Comparison of ENCODE assay signal across 30 cellular contexts in genomic region chr4:82983450-82983849, GRCh38.
"Had no signal": no experiment of that assay in that cellular context is flagged by ENCODE, and none has a peak within 500 bp of the region (broad histone marks: within the 10 kb centered on the region; RNA-seq: fewer than 3 reads in every experiment).

No MANE protein-coding gene starts in this region.

- H3K4me3 ChIP-seq: ovary, psoas muscle, right lobe of liver, sigmoid colon, stomach, thoracic aorta, tibial artery, transverse colon, upper lobe of right lung, uterus had no signal

- H3K9me3 ChIP-seq: neutrophil, ovary, psoas muscle, right lobe of liver, sigmoid colon, stomach, thoracic aorta, tibial artery, transverse colon, upper lobe of right lung, uterus had no signal

- ATAC-seq: naive thymus-derived CD8-positive, alpha-beta T cell; natural killer cell treated with Interleukin-12 subunit alpha and Interleukin-12 subunit beta and Interleukin-15 and Interleukin-18, amount 100 ng/mL, for 72 hours; psoas muscle; right cardiac atrium; right lobe of liver; stimulated activated effector memory CD8-positive, alpha-beta T cell treated with anti-CD3 and anti-CD28 coated beads, Interleukin-12 subunit alpha, Interleukin-12 subunit beta, amount 100 ng/mL, for 72 hours; stimulated activated naive B cell treated with anti-CD40 and anti-IgM and Interleukin-4, amounts not matched to agents 10 μg/mL and 1 μg/mL and 100 μg/mL, for 72 hours; upper lobe of right lung had no signal

- H3K36me3 ChIP-seq: ovary, right lobe of liver, thoracic aorta, uterus had no signal

- H3K9me3 Mint-ChIP-seq: naive thymus-derived CD8-positive, alpha-beta T cell; natural killer cell treated with Interleukin-12 subunit alpha and Interleukin-12 subunit beta and Interleukin-15 and Interleukin-18, amount 100 ng/mL, for 72 hours; neural crest cell; stimulated activated effector memory CD8-positive, alpha-beta T cell treated with anti-CD3 and anti-CD28 coated beads, Interleukin-12 subunit alpha, Interleukin-12 subunit beta, amount 100 ng/mL, for 72 hours; stimulated activated naive B cell treated with anti-CD40 and anti-IgM and Interleukin-4, amounts not matched to agents 10 μg/mL and 1 μg/mL and 100 μg/mL, for 72 hours; stimulated activated naive CD8-positive, alpha-beta T cell treated with anti-CD3 and anti-CD28 coated beads, Interleukin-15, Interleukin-2, amounts not matched to agents 100 ng/mL and 50 ng/mL, for 24 hours; type B pancreatic cell had no signal

- H3K4me1 Mint-ChIP-seq: nephron progenitor cell; neural crest cell; stimulated activated effector memory CD8-positive, alpha-beta T cell treated with anti-CD3 and anti-CD28 coated beads, Interleukin-12 subunit alpha, Interleukin-12 subunit beta, amount 100 ng/mL, for 72 hours had no signal

- H3K4me1 ChIP-seq: parathyroid adenoma, psoas muscle, right lobe of liver, sigmoid colon, stomach, upper lobe of right lung, uterus had no signal

- DNase-seq: naive thymus-derived CD8-positive, alpha-beta T cell; nephron progenitor cell; nucleus accumbens; ovary; posterior cingulate gyrus; psoas muscle; right cardiac atrium; right lobe of liver; sigmoid colon; small intestine; stimulated activated CD4-positive, alpha-beta T cell treated with anti-CD3 and anti-CD28 coated beads, Interleukin-15, amount 100 ng/mL, for 24 hours; stimulated activated CD4-positive, alpha-beta T cell treated with anti-CD3 and anti-CD28 coated beads, Interleukin-2, amount 100 ng/mL, for 24 hours; stimulated activated CD4-positive, alpha-beta T cell treated with anti-CD3 and anti-CD28 coated beads, Interleukin-2, amount 100 ng/mL, for 48 hours; stimulated activated CD4-positive, alpha-beta T cell treated with anti-CD3 and anti-CD28 coated beads, Interleukin-4, amount 100 ng/mL, for 24 hours; stimulated activated naive B cell treated with anti-CD40 and anti-IgM and Interleukin-4, amounts not matched to agents 10 μg/mL and 1 μg/mL and 100 μg/mL, for 72 hours; stimulated activated naive CD4-positive, alpha-beta T cell treated with Interleukin-2 at 50 U/mL for 16 hours; stomach; tibial artery; transverse colon; upper lobe of right lung; uterus had no signal

- H2AFZ ChIP-seq: parathyroid adenoma had no signal

- H3K9ac ChIP-seq: parathyroid adenoma had no signal

- H3K4me3 Mint-ChIP-seq: naive thymus-derived CD8-positive, alpha-beta T cell; natural killer cell treated with Interleukin-12 subunit alpha and Interleukin-12 subunit beta and Interleukin-15 and Interleukin-18, amount 100 ng/mL, for 72 hours; nephron progenitor cell; neural crest cell; stimulated activated effector memory CD8-positive, alpha-beta T cell treated with anti-CD3 and anti-CD28 coated beads, Interleukin-12 subunit alpha, Interleukin-12 subunit beta, amount 100 ng/mL, for 72 hours; stimulated activated naive B cell treated with anti-CD40 and anti-IgM and Interleukin-4, amounts not matched to agents 10 μg/mL and 1 μg/mL and 100 μg/mL, for 72 hours; stimulated activated naive CD8-positive, alpha-beta T cell treated with anti-CD3 and anti-CD28 coated beads, Interleukin-15, Interleukin-2, amounts not matched to agents 100 ng/mL and 50 ng/mL, for 24 hours; type B pancreatic cell had no signal

- H3K27ac ChIP-seq: neutrophil, ovary, parathyroid adenoma, psoas muscle, right lobe of liver, sigmoid colon, stomach, thoracic aorta, tibial artery, transverse colon, upper lobe of right lung, uterus had no signal

- H3K27me3 Mint-ChIP-seq: naive thymus-derived CD8-positive, alpha-beta T cell; natural killer cell treated with Interleukin-12 subunit alpha and Interleukin-12 subunit beta and Interleukin-15 and Interleukin-18, amount 100 ng/mL, for 72 hours; progenitor cell of endocrine pancreas; stimulated activated naive B cell treated with anti-CD40 and anti-IgM and Interleukin-4, amounts not matched to agents 10 μg/mL and 1 μg/mL and 100 μg/mL, for 72 hours; stimulated activated naive CD8-positive, alpha-beta T cell treated with anti-CD3 and anti-CD28 coated beads, Interleukin-15, Interleukin-2, amounts not matched to agents 100 ng/mL and 50 ng/mL, for 24 hours; type B pancreatic cell had no signal

- H3K27me3 ChIP-seq: neutrophil, ovary, right lobe of liver, sigmoid colon, stomach, tibial artery, transverse colon, upper lobe of right lung, uterus had no signal

- H3K79me2 ChIP-seq: parathyroid adenoma had no signal

- FAIRE-seq: small intestine had no signal

- H3K27ac Mint-ChIP-seq: nephron progenitor cell; progenitor cell of endocrine pancreas; stimulated activated effector memory CD8-positive, alpha-beta T cell treated with anti-CD3 and anti-CD28 coated beads, Interleukin-12 subunit alpha, Interleukin-12 subunit beta, amount 100 ng/mL, for 72 hours; stimulated activated naive B cell treated with anti-CD40 and anti-IgM and Interleukin-4, amounts not matched to agents 10 μg/mL and 1 μg/mL and 100 μg/mL, for 72 hours; type B pancreatic cell had no signal
